9 cellular contexts compared by ENCODE assay signal in the genomic region with DNA sequence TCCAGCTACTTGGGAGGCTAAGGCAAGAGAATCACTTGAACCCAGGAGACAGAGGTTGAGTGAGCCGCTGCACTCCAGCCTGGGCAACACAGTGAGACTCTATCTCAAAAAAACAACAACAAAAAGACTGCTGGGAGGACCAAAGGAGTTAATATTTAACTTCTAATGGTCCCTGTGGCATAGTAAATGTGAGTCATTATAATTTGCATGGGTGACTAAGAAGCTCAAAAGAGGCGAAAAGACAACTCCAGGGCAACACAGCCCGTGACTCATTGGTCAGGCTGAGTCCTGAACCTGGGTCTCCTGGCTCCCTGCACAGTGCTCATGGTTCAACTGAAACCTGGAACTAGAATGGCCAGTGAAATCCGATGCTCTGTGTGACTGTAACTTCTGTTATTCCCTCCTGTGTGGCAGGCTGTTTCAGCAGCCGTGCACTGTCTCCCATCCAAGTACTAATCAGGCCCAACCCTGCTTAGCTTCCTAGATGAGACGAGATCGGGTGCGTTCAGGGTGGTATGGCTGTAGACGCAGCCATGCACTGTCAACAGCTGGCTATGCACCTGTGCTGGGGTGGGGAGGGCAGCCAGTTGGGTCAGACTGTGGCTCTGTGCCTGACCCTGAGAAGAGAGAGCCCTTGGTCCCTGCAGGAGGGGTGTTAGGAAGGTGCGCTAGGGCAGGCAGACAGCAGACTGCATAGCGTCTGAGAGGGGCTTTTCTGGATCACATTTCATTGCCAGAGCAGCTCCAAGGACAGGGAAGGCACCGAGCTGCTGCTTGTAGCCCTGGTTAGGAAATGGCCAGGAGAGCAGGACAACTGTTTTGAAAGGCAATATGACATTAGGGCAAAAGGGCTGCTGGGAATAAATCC. TPM values are rescaled to one million over a fixed set of nuclear protein-coding genes. Genes with fewer than 3 reads are reported as not detected.
DNase-seq lines count a peak whose midpoint lies in the region; ATAC-seq lines count a peak whose summit lies in the region.
"Had no signal": no experiment of that assay in that cellular context is flagged by ENCODE, and none has a peak within 500 bp of the region (broad histone marks: within the 10 kb centered on the region; RNA-seq: fewer than 3 reads in every experiment).

No MANE protein-coding gene starts in this region.

- H3K36me3 Mint-ChIP-seq in activated T-cell treated with anti-CD3 and anti-CD28 coated beads, Interleukin-2, amount 50 U/mL, for 72 hours (ENCODE audit: insufficient read depth in 2 of 2) = no peaks in the 10 kb centered on the region
- H3K36me3 Mint-ChIP-seq in stimulated activated naive B cell treated with anti-CD40 and anti-IgM and Interleukin-4, amounts not matched to agents 10 μg/mL and 1 μg/mL and 100 μg/mL, for 72 hours = peaks cover 0 to 1% of the 10 kb centered on the region in 2 donors
- no peaks in the 10 kb centered on the region for H3K36me3 Mint-ChIP-seq in T-cell

- peak; percentile 75 to 78 for ATAC-seq in activated T-cell treated with anti-CD3 and anti-CD28 coated beads, Interleukin-2, amount 50 U/mL, for 72 hours (replicated peaks in 1 of 2)
- ATAC-seq in HG03108 (IDR thresholded peaks at IDR 0.05; ENCODE audit: unreplicated experiment) (peak; percentile 65), GM19035 (IDR thresholded peaks at IDR 0.05; ENCODE audit: unreplicated experiment) (no peak), HG03378 (IDR thresholded peaks at IDR 0.05; ENCODE audit: unreplicated experiment) (no peak), T-cell (replicated peaks in 1 of 4) (no peak)
- peak; percentile 91 to 94 for ATAC-seq in stimulated activated naive B cell treated with anti-CD40 and anti-IgM and Interleukin-4, amounts not matched to agents 10 μg/mL and 1 μg/mL and 100 μg/mL, for 72 hours (replicated peaks)

- peaks cover 8% of the 10 kb centered on the region for H3K27me3 Mint-ChIP-seq in activated T-cell treated with anti-CD3 and anti-CD28 coated beads, Interleukin-2, amount 50 U/mL, for 72 hours (ENCODE audit: low read depth)
- H3K27me3 Mint-ChIP-seq in stimulated activated naive B cell treated with anti-CD40 and anti-IgM and Interleukin-4, amounts not matched to agents 10 μg/mL and 1 μg/mL and 100 μg/mL, for 72 hours = peaks cover 8 to 11% of the 10 kb centered on the region in 2 donors
- H3K27me3 Mint-ChIP-seq in T-cell = peaks cover 0 to 9% of the 10 kb centered on the region in 2 donors

- no peak overlapping the region for H3K27ac Mint-ChIP-seq in activated T-cell treated with anti-CD3 and anti-CD28 coated beads, Interleukin-2, amount 50 U/mL, for 72 hours
- H3K27ac Mint-ChIP-seq in stimulated activated naive B cell treated with anti-CD40 and anti-IgM and Interleukin-4, amounts not matched to agents 10 μg/mL and 1 μg/mL and 100 μg/mL, for 72 hours = peak overlapping the region; percentile 80
- H3K27ac Mint-ChIP-seq in T-cell = no peak overlapping the region

- POLR2A ChIA-PET in T-cell (lab: Charles Lee) = no interaction called here

- DNase-seq in activated T-cell treated with anti-CD3 and anti-CD28 coated beads, Interleukin-2, amount 50 U/mL, for 72 hours = peak; percentile 14 to 18
- DNase-seq in activated T-cell treated with anti-CD3 and anti-CD28 coated beads, Interleukin-2, amount 50 U/mL, for 1 hour = no peak
- DNase-seq in astrocyte of the hippocampus (ENCODE audit: low read depth, low spot score) = peak; percentile 46
- DNase-seq in stimulated activated naive B cell treated with anti-CD40 and anti-IgM and Interleukin-4, amounts not matched to agents 10 μg/mL and 1 μg/mL and 100 μg/mL, for 72 hours = no peak
- no peak for DNase-seq in T-cell

- H3K4me3 Mint-ChIP-seq in activated T-cell treated with anti-CD3 and anti-CD28 coated beads, Interleukin-2, amount 50 U/mL, for 72 hours = no peak overlapping the region
- H3K4me3 Mint-ChIP-seq in stimulated activated naive B cell treated with anti-CD40 and anti-IgM and Interleukin-4, amounts not matched to agents 10 μg/mL and 1 μg/mL and 100 μg/mL, for 72 hours = peak overlapping the region in 1 of 2 donors; percentile 1
- H3K4me3 Mint-ChIP-seq in T-cell = no peak overlapping the region

- no peaks in the 10 kb centered on the region for H3K9me3 Mint-ChIP-seq in activated T-cell treated with anti-CD3 and anti-CD28 coated beads, Interleukin-2, amount 50 U/mL, for 72 hours
- H3K9me3 Mint-ChIP-seq in stimulated activated naive B cell treated with anti-CD40 and anti-IgM and Interleukin-4, amounts not matched to agents 10 μg/mL and 1 μg/mL and 100 μg/mL, for 72 hours = peaks cover under 1% of the 10 kb centered on the region in 2 donors
- H3K9me3 Mint-ChIP-seq in T-cell = no peaks in the 10 kb centered on the region

- peaks cover 8% of the 10 kb centered on the region for H3K4me1 Mint-ChIP-seq in activated T-cell treated with anti-CD3 and anti-CD28 coated beads, Interleukin-2, amount 50 U/mL, for 72 hours (ENCODE audit: low read depth)
- peaks cover 21 to 34% of the 10 kb centered on the region in 2 donors for H3K4me1 Mint-ChIP-seq in stimulated activated naive B cell treated with anti-CD40 and anti-IgM and Interleukin-4, amounts not matched to agents 10 μg/mL and 1 μg/mL and 100 μg/mL, for 72 hours
- no peaks in the 10 kb centered on the region for H3K4me1 Mint-ChIP-seq in T-cell

- CTCF ChIA-PET in T-cell (lab: Charles Lee) = no interaction called here

RNA-seq across cellular contexts. Expression of a gene that starts 14.5 kb away (rescaled TPM):
- total RNA-seq in activated T-cell treated with anti-CD3 and anti-CD28 coated beads, Interleukin-2, amount 50 U/mL, for 72 hours = 1 to 10 TPM; 1.3 to 2.3 TPM
- total RNA-seq in T-cell = 1 to 10 TPM in 1 of 5 donors, under 1 TPM in 2, not detected in 2; 0.46 to 1.5 (median 0.55) TPM

RNA-seq across cellular contexts. Expression of a gene that starts 49.0 kb away (rescaled TPM):
- total RNA-seq in activated T-cell treated with anti-CD3 and anti-CD28 coated beads, Interleukin-2, amount 50 U/mL, for 72 hours = 1 to 10 TPM; 3.9 to 7.2 TPM
- 10 to 100 TPM in 4 of 5 donors, 1 to 10 TPM in 1; 9.2 to 18.8 (median 12.5) TPM for total RNA-seq in T-cell
- total RNA-seq: SJSA1 had no signal

RNA-seq across cellular contexts. Expression of a gene that starts 50.1 kb away (rescaled TPM):
- not detected for total RNA-seq in activated T-cell treated with anti-CD3 and anti-CD28 coated beads, Interleukin-2, amount 50 U/mL, for 72 hours
- total RNA-seq in T-cell = not detected
- total RNA-seq: SJSA1 had no signal

RNA-seq across cellular contexts. Expression of a gene that starts 55.7 kb away (rescaled TPM):
- not detected for total RNA-seq in activated T-cell treated with anti-CD3 and anti-CD28 coated beads, Interleukin-2, amount 50 U/mL, for 72 hours
- under 1 TPM in 1 of 5 donors, not detected in 4; 0.26 TPM for total RNA-seq in T-cell
- total RNA-seq: SJSA1 had no signal

Comparison
In these comparisons a context has a peak if more than half of its experiments do, and no peak if none do; other contexts are left out.
1. DNase-seq: peak in activated T-cell treated with anti-CD3 and anti-CD28 coated beads, Interleukin-2, amount 50 U/mL, for 72 hours (2 of 2) and astrocyte of the hippocampus (single experiment); none in activated T-cell treated with anti-CD3 and anti-CD28 coated beads, Interleukin-2, amount 50 U/mL, for 1 hour (single experiment), stimulated activated naive B cell treated with anti-CD40 and anti-IgM and Interleukin-4, amounts not matched to agents 10 μg/mL and 1 μg/mL and 100 μg/mL, for 72 hours (single experiment) and T-cell (0 of 34).
2. ATAC-seq: peak in activated T-cell treated with anti-CD3 and anti-CD28 coated beads, Interleukin-2, amount 50 U/mL, for 72 hours (2 of 2), HG03108 (single experiment) and stimulated activated naive B cell treated with anti-CD40 and anti-IgM and Interleukin-4, amounts not matched to agents 10 μg/mL and 1 μg/mL and 100 μg/mL, for 72 hours (2 of 2); none in GM19035 (single experiment), HG03378 (single experiment) and T-cell (0 of 4).